In the genomic region with DNA sequence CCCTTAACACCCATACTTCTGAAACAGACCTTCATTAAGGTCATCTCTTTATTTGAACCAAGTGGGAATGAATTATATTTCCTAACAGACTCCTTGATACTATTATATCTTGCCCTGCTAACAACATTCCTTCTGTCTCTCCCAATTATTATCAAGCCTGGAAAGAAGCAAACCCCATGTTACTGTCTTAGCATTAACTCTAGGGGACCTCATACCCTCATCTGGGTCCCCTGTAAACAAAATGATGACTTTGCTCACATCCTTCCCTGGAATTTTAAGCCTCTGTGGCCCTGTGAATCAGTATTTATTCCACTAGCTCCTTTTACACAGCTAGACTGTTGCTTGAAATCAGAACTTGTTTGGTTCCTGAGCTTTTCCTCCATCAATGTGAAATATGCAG, we compare ENCODE assay signal across 15 cellular contexts. TPM values are rescaled to one million over a fixed set of nuclear protein-coding genes. Genes with fewer than 3 reads are reported as not detected.
DNase-seq lines count a peak whose midpoint lies in the region; ATAC-seq, FAIRE-seq and TF ChIP-seq lines count a peak whose summit lies in the region.
"Had no signal": no experiment of that assay in that cellular context is flagged by ENCODE, and none has a peak within 500 bp of the region (broad histone marks: within the 10 kb centered on the region; RNA-seq: fewer than 3 reads in every experiment).

No MANE protein-coding gene starts in this region.

- no peaks in the 10 kb centered on the region for H3K36me3 ChIP-seq in right atrium auricular region
- H3K36me3 ChIP-seq in endothelial cell of umbilical vein (ENCODE audit: control insufficient read depth in 2 of 2, extremely low read depth in 1 of 2, insufficient read depth in 2 of 2, low read length in 2 of 2) = no peaks in the 10 kb centered on the region
- no peaks in the 10 kb centered on the region for H3K36me3 ChIP-seq in trophoblast cell (ENCODE audit: control insufficient read depth in 1 of 2, insufficient read depth in 2 of 2, low read length in 2 of 2)
- H3K36me3 ChIP-seq: gastroesophageal sphincter had no signal

- H3K4me3 Mint-ChIP-seq in activated CD4-positive, alpha-beta memory T cell treated with anti-CD3 and anti-CD28 coated beads for 36 hours = no peak overlapping the region
- H3K4me3 Mint-ChIP-seq: nephron; stimulated activated naive CD8-positive, alpha-beta T cell treated with anti-CD3 and anti-CD28 coated beads, Interleukin-15, amount 100 ng/mL, for 72 hours had no signal

- H3K4me1 ChIP-seq in right atrium auricular region (peaks cover 0 to 46% of the 10 kb centered on the region in 2 donors), endothelial cell of umbilical vein (ENCODE audit: control insufficient read depth, extremely low read depth, insufficient read depth, low read length) (peaks cover 67% of the 10 kb centered on the region), trophoblast cell (ENCODE audit: control insufficient read depth in 1 of 2, insufficient read depth in 2 of 2, low read length in 2 of 2) (peaks cover 3 to 7% of the 10 kb centered on the region in 2 experiments)

- H4K8ac ChIP-seq in trophoblast cell (ENCODE audit: low read depth, low read length) = no peak overlapping the region

- H4K20me1 ChIP-seq in endothelial cell of umbilical vein (replicated peaks; ENCODE audit: control insufficient read depth, extremely low read depth, insufficient read depth, low read length) = no peaks in the 10 kb centered on the region

- no peak overlapping the region for H2AK5ac ChIP-seq in trophoblast cell (ENCODE audit: low read length)

- H3K9me1 ChIP-seq in endothelial cell of umbilical vein (replicated peaks; ENCODE audit: control insufficient read depth, extremely low read depth, insufficient read depth, low read length) = no peaks in the 10 kb centered on the region

- H2AFZ ChIP-seq in endothelial cell of umbilical vein (ENCODE audit: low read depth, low read length) (no peak overlapping the region), trophoblast cell (ENCODE audit: insufficient read depth, low read length, poor library complexity) (no peak overlapping the region)

- POLR2A ChIA-PET in endothelial cell of umbilical vein (lab: Charles Lee) = interaction anchor here (1.0 to 1.8 kb wide), 4 partner anchors 10 to 269 kb away, joined by 4 to 7 read pairs (median 6); no protein-coding TSS in a partner anchor
- POLR2A ChIA-PET in activated CD4-positive, alpha-beta memory T cell treated with anti-CD3 and anti-CD28 coated beads for 36 hours (lab: Charles Lee) = no interaction called here

- H2BK120ac ChIP-seq in trophoblast cell (ENCODE audit: insufficient read depth, low read length, poor library complexity) = no peak overlapping the region

- H3K27me3 ChIP-seq in right atrium auricular region (no peaks in the 10 kb centered on the region), endothelial cell of umbilical vein (ENCODE audit: control insufficient read depth in 2 of 2, insufficient read depth in 2 of 2, low read length in 2 of 2) (no peaks in the 10 kb centered on the region), trophoblast cell (ENCODE audit: insufficient read depth, low read length) (no peaks in the 10 kb centered on the region)
- H3K27me3 ChIP-seq: gastroesophageal sphincter had no signal

- no peak overlapping the region for H2BK12ac ChIP-seq in trophoblast cell (ENCODE audit: low read length)

- TF ChIP-seq POLR2A in endothelial cell of umbilical vein (IDR thresholded peaks at IDR 0.05; ENCODE audit: low read depth, low read length) = no peak

- no peak overlapping the region for H3K14ac ChIP-seq in trophoblast cell (ENCODE audit: low read length)

- no peaks in the 10 kb centered on the region for H3K4me1 Mint-ChIP-seq in activated CD4-positive, alpha-beta memory T cell treated with anti-CD3 and anti-CD28 coated beads for 36 hours (ENCODE audit: low read depth)
- H3K4me1 Mint-ChIP-seq: stimulated activated naive CD8-positive, alpha-beta T cell treated with anti-CD3 and anti-CD28 coated beads, Interleukin-15, amount 100 ng/mL, for 72 hours had no signal

- DNase-seq in right atrium auricular region (ENCODE audit: low spot score) (no peak), cardiac septum (ENCODE audit: low spot score) (no peak), endothelial cell of umbilical vein (ENCODE audit: low read depth, low spot score) (no peak), trophoblast cell (no peak), NCI-H526 (lab: John Stamatoyannopoulos, UW) (no peak), midbrain (lab: John Stamatoyannopoulos, UW) (no peak)
- DNase-seq in activated CD4-positive, alpha-beta memory T cell treated with anti-CD3 and anti-CD28 coated beads for 36 hours = no peak
- DNase-seq: activated CD4-positive, alpha-beta T cell treated with anti-CD3 and anti-CD28 coated beads, Interleukin-2, amount 50 U/mL, for 48 hours; NCI-H187; NCI-H69; stimulated activated naive CD8-positive, alpha-beta T cell treated with anti-CD3 and anti-CD28 coated beads, Interleukin-15, amount 100 ng/mL, for 72 hours had no signal

- H3K27ac Mint-ChIP-seq in activated CD4-positive, alpha-beta memory T cell treated with anti-CD3 and anti-CD28 coated beads for 36 hours = no peak overlapping the region
- H3K27ac Mint-ChIP-seq: nephron; stimulated activated naive CD8-positive, alpha-beta T cell treated with anti-CD3 and anti-CD28 coated beads, Interleukin-15, amount 100 ng/mL, for 72 hours had no signal

- H3K4me3 ChIP-seq in right atrium auricular region (no peak overlapping the region), endothelial cell of umbilical vein (replicated peaks in 1 of 3; ENCODE audit: insufficient read depth in 1 of 3, low read depth in 1 of 3, low read length in 3 of 3) (no peak overlapping the region), trophoblast cell (ENCODE audit: low read depth, low read length) (no peak overlapping the region)
- H3K4me3 ChIP-seq: gastroesophageal sphincter had no signal

- no peaks in the 10 kb centered on the region for H3K79me1 ChIP-seq in trophoblast cell (ENCODE audit: low read length)

- no peaks in the 10 kb centered on the region for H3K36me3 Mint-ChIP-seq in activated CD4-positive, alpha-beta memory T cell treated with anti-CD3 and anti-CD28 coated beads for 36 hours

- H3K23ac ChIP-seq in trophoblast cell (ENCODE audit: low read length) = no peak overlapping the region

- dilution Hi-C loops in endothelial cell of umbilical vein (cut with MboI; ENCODE audit: extremely low pct_ligation_motif_present, low sequenced_read_pairs) = loop anchor here (25.0 kb wide), 1 partner anchor 373 kb away; no protein-coding TSS in a partner anchor

- no peak overlapping the region for H3K18ac ChIP-seq in trophoblast cell (ENCODE audit: low read length)

- H3K79me2 ChIP-seq in endothelial cell of umbilical vein (ENCODE audit: control insufficient read depth, insufficient read depth, low read length) = peaks cover 14% of the 10 kb centered on the region
- H3K79me2 ChIP-seq in trophoblast cell (ENCODE audit: control insufficient read depth, insufficient read depth, low read length, poor library complexity) = no peaks in the 10 kb centered on the region

- CTCF ChIA-PET in endothelial cell of umbilical vein (lab: Charles Lee) = interaction anchor here (1.1 to 2.3 kb wide), 6 partner anchors 16 to 378 kb away, joined by 3 to 10 read pairs (median 4); no protein-coding TSS in a partner anchor
- CTCF ChIA-PET in activated CD4-positive, alpha-beta memory T cell treated with anti-CD3 and anti-CD28 coated beads for 36 hours (lab: Charles Lee) = no interaction called here

- TF ChIP-seq CTCF in right atrium auricular region (IDR thresholded peaks at IDR 0.05) (no peak), endothelial cell of umbilical vein (IDR thresholded peaks at IDR 0.05; ENCODE audit: extremely low read depth in 1 of 2, insufficient read depth in 1 of 2, low read depth in 1 of 2, low read length in 2 of 2) (no peak)

- peak overlapping the region; percentile 10 for H2BK5ac ChIP-seq in trophoblast cell (ENCODE audit: low read depth, low read length, poor library complexity)

- intact Hi-C loops in cardiac septum (cut with DNase I) = loop anchor here (2.0 kb wide), 2 partner anchors 24 to 266 kb away; partner anchors contain the start of gene CCN1
- intact Hi-C loops in endothelial cell of umbilical vein (cut with micrococcal nuclease) = loop anchor here (1.0 kb wide), 5 partner anchors 15 to 264 kb away; no protein-coding TSS in a partner anchor
- intact Hi-C loops in activated CD4-positive, alpha-beta memory T cell treated with anti-CD3 and anti-CD28 coated beads for 36 hours (cut with micrococcal nuclease) = loop anchor here (10.0 kb wide), 1 partner anchor 150 kb away; the partner anchor contains the start of gene DDAH1

- H3K27ac ChIP-seq in right atrium auricular region (peak overlapping the region; percentile 81 to 82), endothelial cell of umbilical vein (ENCODE audit: insufficient read depth, low read depth, low read length) (peak overlapping the region; percentile 93), trophoblast cell (ENCODE audit: low read depth, low read length) (no peak overlapping the region)

- H3K27me3 Mint-ChIP-seq in activated CD4-positive, alpha-beta memory T cell treated with anti-CD3 and anti-CD28 coated beads for 36 hours = peaks cover 50% of the 10 kb centered on the region

- no peak overlapping the region for H4K91ac ChIP-seq in trophoblast cell (ENCODE audit: low read depth, low read length)

- no peak overlapping the region for H3K4me2 ChIP-seq in endothelial cell of umbilical vein (ENCODE audit: insufficient read depth, low read length)
- H3K4me2 ChIP-seq in trophoblast cell (ENCODE audit: low read length) = no peak overlapping the region

- no peak for FAIRE-seq in endothelial cell of umbilical vein (lab: Jason Lieb, UNC)
- FAIRE-seq: D721Med had no signal

- H3K9ac ChIP-seq in endothelial cell of umbilical vein (replicated peaks; ENCODE audit: extremely low read depth, insufficient read depth, low read length) (peak overlapping the region; percentile 62), trophoblast cell (ENCODE audit: low read length) (no peak overlapping the region)

- H4K12ac ChIP-seq in trophoblast cell (ENCODE audit: low read depth, low read length) = no peak overlapping the region

- no peak overlapping the region for H3K4ac ChIP-seq in trophoblast cell (ENCODE audit: low read depth, low read length)

- H3K9me3 ChIP-seq in right atrium auricular region (no peaks in the 10 kb centered on the region), endothelial cell of umbilical vein (replicated peaks; ENCODE audit: control insufficient read depth, insufficient read depth, low read length) (no peaks in the 10 kb centered on the region), trophoblast cell (ENCODE audit: insufficient read depth, low read depth, low read length) (no peaks in the 10 kb centered on the region)
- H3K9me3 ChIP-seq: gastroesophageal sphincter had no signal

- no peak for ATAC-seq in GM21526 (IDR thresholded peaks at IDR 0.05; ENCODE audit: low FRiP score, unreplicated experiment)
- ATAC-seq: stimulated activated naive CD8-positive, alpha-beta T cell treated with anti-CD3 and anti-CD28 coated beads, Interleukin-15, amount 100 ng/mL, for 72 hours had no signal

- no peaks in the 10 kb centered on the region for H3K9me3 Mint-ChIP-seq in activated CD4-positive, alpha-beta memory T cell treated with anti-CD3 and anti-CD28 coated beads for 36 hours
- H3K9me3 Mint-ChIP-seq: nephron; stimulated activated naive CD8-positive, alpha-beta T cell treated with anti-CD3 and anti-CD28 coated beads, Interleukin-15, amount 100 ng/mL, for 72 hours had no signal

- BruUV-seq in endothelial cell of umbilical vein (replicated peaks; lab: Mats Ljungman, UMichigan) = no TSS peak

RNA-seq across cellular contexts. Expression of gene BCL10, which starts 38.3 kb away (rescaled TPM):
- total RNA-seq in right atrium auricular region (1 to 10 TPM; 7.5 to 8.0 TPM), cardiac septum (8.7 TPM), endothelial cell of umbilical vein (74.5 and 78.6 TPM in 2 replicates)
- polyA plus RNA-seq in endothelial cell of umbilical vein = 16.1 and 21.5 TPM in 2 replicates
- polyA plus RNA-seq in endothelial cell of umbilical vein (2011; cell fraction: cytosol; rRNA removed) = 19.8 and 20.6 TPM in 2 replicates
- polyA plus RNA-seq in endothelial cell of umbilical vein (2011; cell fraction: nucleus; rRNA removed) = 20.5 and 20.7 TPM in 2 replicates
- 34.1 and 55.5 TPM in 2 replicates for polyA plus RNA-seq in endothelial cell of umbilical vein (2012)
- polyA minus RNA-seq in endothelial cell of umbilical vein = 34.3 and 40.4 TPM in 2 replicates
- polyA minus RNA-seq in endothelial cell of umbilical vein (2011; cell fraction: cytosol; rRNA and poly(A)+ RNA removed) = 9.3 TPM
- 62.3 and 75.3 TPM in 2 replicates for polyA minus RNA-seq in endothelial cell of umbilical vein (2011; cell fraction: nucleus; rRNA and poly(A)+ RNA removed)
- 13.1 and 13.6 TPM in 2 replicates for polyA plus RNA-seq in trophoblast cell (2013)
- 10 to 100 TPM; 31.1 to 31.5 TPM for total RNA-seq in activated CD4-positive, alpha-beta memory T cell treated with anti-CD3 and anti-CD28 coated beads for 36 hours

RNA-seq across cellular contexts. Expression of gene C1orf52, which starts 55.3 kb away (rescaled TPM):
- total RNA-seq in right atrium auricular region = 1 to 10 TPM; 7.5 to 8.6 TPM
- total RNA-seq in cardiac septum = 17.4 TPM
- total RNA-seq in endothelial cell of umbilical vein = 26.7 and 29.1 TPM in 2 replicates
- 22.7 and 23.1 TPM in 2 replicates for polyA plus RNA-seq in endothelial cell of umbilical vein
- polyA plus RNA-seq in endothelial cell of umbilical vein (2011; cell fraction: cytosol; rRNA removed) = 16.6 and 24.4 TPM in 2 replicates
- polyA plus RNA-seq in endothelial cell of umbilical vein (2011; cell fraction: nucleus; rRNA removed) = 36.8 and 37.9 TPM in 2 replicates
- polyA plus RNA-seq in endothelial cell of umbilical vein (2012) = 24.0 and 26.5 TPM in 2 replicates
- polyA minus RNA-seq in endothelial cell of umbilical vein = 14.5 and 16.4 TPM in 2 replicates
- 9.8 TPM for polyA minus RNA-seq in endothelial cell of umbilical vein (2011; cell fraction: cytosol; rRNA and poly(A)+ RNA removed)
- polyA minus RNA-seq in endothelial cell of umbilical vein (2011; cell fraction: nucleus; rRNA and poly(A)+ RNA removed) = 25.7 and 39.7 TPM in 2 replicates
- 34.4 TPM in 2 replicates for polyA plus RNA-seq in trophoblast cell (2013)
- total RNA-seq in activated CD4-positive, alpha-beta memory T cell treated with anti-CD3 and anti-CD28 coated beads for 36 hours = 10 to 100 TPM; 19.4 to 21.8 TPM
